ENCODE assay signal across 1 cellular context in the genomic region with DNA sequence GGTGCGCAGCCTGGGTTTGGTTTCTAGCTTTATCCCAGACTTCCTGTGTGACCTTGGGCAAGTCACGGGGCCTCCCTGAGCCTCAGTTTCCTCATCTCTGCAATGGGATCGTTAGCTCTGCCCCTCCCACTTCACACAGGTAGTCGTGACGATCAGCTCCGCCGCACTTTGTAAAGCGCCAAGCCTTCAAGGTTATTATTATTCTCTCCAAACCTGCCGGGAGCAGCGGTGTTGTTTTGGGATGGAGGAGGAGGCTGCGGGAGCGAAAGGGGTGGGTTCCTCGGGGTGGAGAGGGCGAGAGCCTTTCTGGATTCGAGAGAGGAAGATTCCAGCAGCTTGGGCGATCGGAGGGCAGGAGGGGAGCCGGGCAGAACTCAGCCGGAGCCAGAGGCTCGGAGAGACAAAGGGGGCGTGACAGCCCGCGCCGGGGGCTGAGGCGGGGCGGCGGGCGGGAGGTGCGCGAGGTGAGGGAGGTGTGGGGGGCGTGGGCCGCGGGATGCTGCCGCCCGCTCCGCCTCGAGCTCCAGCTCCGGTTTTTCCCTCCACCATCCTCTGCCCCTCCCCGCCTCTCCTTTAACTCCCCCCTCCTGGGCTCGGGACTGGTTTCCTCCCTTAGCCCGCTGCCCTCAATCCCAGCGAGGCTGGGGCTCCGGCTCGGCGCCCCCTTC.
TF ChIP-seq lines count a peak whose summit lies in the region.

A gene with protein sequence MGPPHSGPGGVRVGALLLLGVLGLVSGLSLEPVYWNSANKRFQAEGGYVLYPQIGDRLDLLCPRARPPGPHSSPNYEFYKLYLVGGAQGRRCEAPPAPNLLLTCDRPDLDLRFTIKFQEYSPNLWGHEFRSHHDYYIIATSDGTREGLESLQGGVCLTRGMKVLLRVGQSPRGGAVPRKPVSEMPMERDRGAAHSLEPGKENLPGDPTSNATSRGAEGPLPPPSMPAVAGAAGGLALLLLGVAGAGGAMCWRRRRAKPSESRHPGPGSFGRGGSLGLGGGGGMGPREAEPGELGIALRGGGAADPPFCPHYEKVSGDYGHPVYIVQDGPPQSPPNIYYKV (plus strand): TSS at position 602 of the 668 bp plus-strand sequence. CDS start 397 bp downstream, outside the sequence.

TF ChIP-seq in GM12878, 131 proteins besides CTCF, POLR2A, EP300 and RAD21 (continued from another document):
- TF ChIP-seq TCF3 (IDR thresholded peaks at IDR 0.05; ENCODE audit: borderline replicate concordance, insufficient read depth, low read depth, low read length) = no peak
